ENCODE assay signal across 8 cellular contexts in genomic region chr15:74373731-74374647, GRCh38. TPM values are rescaled to one million over a fixed set of nuclear protein-coding genes. Genes with fewer than 3 reads are reported as not detected.
DNase-seq lines count a peak whose midpoint lies in the region; TF ChIP-seq lines count a peak whose summit lies in the region.

No MANE protein-coding gene starts in this region.

- peak overlapping the region; percentile 91 for H2AFZ ChIP-seq in neural progenitor cell (replicated peaks)

- peak overlapping the region; percentile 46 for H3K9ac ChIP-seq in ES-I3 (ENCODE audit: low read depth, low read length)
- no peak overlapping the region for H3K9ac ChIP-seq in neural progenitor cell

- peaks cover 24% of the 10 kb centered on the region for H3K4me1 Mint-ChIP-seq in neural progenitor cell

- no peaks in the 10 kb centered on the region for H3K9me3 Mint-ChIP-seq in neural progenitor cell

- peaks cover 23% of the 10 kb centered on the region for H3K27me3 Mint-ChIP-seq in neural progenitor cell (ENCODE audit: insufficient read depth, low read depth)

- H3K4me3 Mint-ChIP-seq in neural progenitor cell, result peak overlapping the region; percentile 86

- H3K9me3 ChIP-seq in ES-I3 (ENCODE audit: control insufficient read depth, insufficient read depth, low read length), result no peaks in the 10 kb centered on the region
- H3K9me3 ChIP-seq in HAP-1, result no peaks in the 10 kb centered on the region
- no peaks in the 10 kb centered on the region for H3K9me3 ChIP-seq in MG63
- H3K9me3 ChIP-seq in neural progenitor cell (ENCODE audit: low read depth), result no peaks in the 10 kb centered on the region
- H3K9me3 ChIP-seq in stomach, result no peaks in the 10 kb centered on the region

- DNase-seq in HAP-1 (ENCODE audit: low spot score in 2 of 2) (peak; percentile 99 to 100), MG63 (peak; percentile 90), foreskin fibroblast (peak; percentile 81 to 95), neural progenitor cell (ENCODE audit: low spot score) (peak; percentile 95), stomach (peak; percentile 97)
- peak; percentile 94 for DNase-seq in activated effector memory CD4-positive, alpha-beta T cell treated with Interleukin-2 at 50 U/mL for 16 hours

- TF ChIP-seq CTCF in foreskin fibroblast (IDR thresholded peaks at IDR 0.05; ENCODE audit: low read depth, low read length), result peak; percentile 81
- peak; percentile 92 for TF ChIP-seq CTCF in neural progenitor cell (IDR thresholded peaks at IDR 0.05)
- peak in 5 of 7 experiments; percentile 74 to 85 (median 81) for TF ChIP-seq CTCF in stomach (IDR thresholded peaks at IDR 0.05)

- H3K4me2 ChIP-seq in neural progenitor cell, result peak overlapping the region; percentile 96

- H3K27me3 ChIP-seq in HAP-1 (ENCODE audit: low read depth), result peaks cover 28% of the 10 kb centered on the region
- H3K27me3 ChIP-seq in MG63, result no peaks in the 10 kb centered on the region; the same call in 1 of the 2 replicates
- H3K27me3 ChIP-seq in neural progenitor cell, result peaks cover 38% of the 10 kb centered on the region
- H3K27me3 ChIP-seq in stomach, result peaks cover 0 to 30% (median 0%) of the 10 kb centered on the region in 3 donors

- H3K79me2 ChIP-seq in neural progenitor cell (ENCODE audit: low read depth), result no peaks in the 10 kb centered on the region

- TF ChIP-seq POLR2A in Raji (IDR thresholded peaks at IDR 0.05; ENCODE audit: insufficient read depth, low read depth, low read length), result peak; percentile 53; the same call in 1 of the 2 replicates
- no peak for TF ChIP-seq POLR2A in stomach (IDR thresholded peaks at IDR 0.05)

- H4K20me1 ChIP-seq in neural progenitor cell (ENCODE audit: low read depth), result no peaks in the 10 kb centered on the region

- TF ChIP-seq EP300 in stomach (IDR thresholded peaks at IDR 0.05), result no peak

- H3K36me3 Mint-ChIP-seq in neural progenitor cell, result no peaks in the 10 kb centered on the region

- intact Hi-C loops in stomach (cut with DNase I; ENCODE audit: low total_unique reads), result loop anchor here (10.0 kb wide), 1 partner anchor 261 kb away; no protein-coding TSS in a partner anchor

- no peak overlapping the region for H3K27ac Mint-ChIP-seq in neural progenitor cell

- no peak overlapping the region for H3K27ac ChIP-seq in neural progenitor cell
- peak overlapping the region; percentile 35 to 68 (median 43) for H3K27ac ChIP-seq in stomach

- peaks cover 19% of the 10 kb centered on the region for H3F3A ChIP-seq in neural progenitor cell (ENCODE audit: low read depth)

- 0 to 1% (median 0%) methylated on average over 49 to 62 of the region's 62 CpGs for WGBS in stomach, 5 donors

- in situ Hi-C loops in HAP-1 (cut with MboI; ENCODE audit: low sequenced_read_pairs), result loop anchor here (5.0 kb wide), 1 partner anchor 248 kb away; no protein-coding TSS in a partner anchor

- H3K4me3 ChIP-seq in HAP-1 (peak overlapping the region; percentile 47), MG63 (peak overlapping the region; percentile 56), foreskin fibroblast (ENCODE audit: low read depth in 1 of 2, low read length in 2 of 2) (peak overlapping the region; percentile 65 to 75), neural progenitor cell (peak overlapping the region; percentile 65), stomach (peak overlapping the region; percentile 54 to 71 (median 62))

- H3K36me3 ChIP-seq in ES-I3 (ENCODE audit: insufficient read depth, low read length) (no peaks in the 10 kb centered on the region), HAP-1 (replicated peaks) (no peaks in the 10 kb centered on the region), MG63 (no peaks in the 10 kb centered on the region), neural progenitor cell (no peaks in the 10 kb centered on the region), stomach (no peaks in the 10 kb centered on the region)

- peaks cover 21% of the 10 kb centered on the region for H3K4me1 ChIP-seq in ES-I3 (ENCODE audit: insufficient read depth, low read length)
- peaks cover 15% of the 10 kb centered on the region for H3K4me1 ChIP-seq in HAP-1
- peaks cover 19% of the 10 kb centered on the region for H3K4me1 ChIP-seq in neural progenitor cell
- H3K4me1 ChIP-seq in stomach, result peaks cover 12 to 23% (median 21%) of the 10 kb centered on the region in 4 donors

RNA-seq across cellular contexts. Expression of gene CYP11A1, which starts 6.5 kb away (rescaled TPM):
- total RNA-seq in MG63 (2014; rRNA removed; shearing (Covaris generic); ENCODE audit: low replicate concordance), result 0.30 and 6.3 TPM in 2 replicates
- total RNA-seq in neural progenitor cell (ENCODE audit: low replicate concordance) (0.99 and 1.1 TPM in 2 replicates), stomach (1 to 10 TPM in 1 of 5 donors, not detected in 4; 3.9 TPM)
- 10 to 100 TPM in 1 of 3 donors, 1 to 10 TPM in 2; 2.5 to 10.2 (median 4.5) TPM for polyA plus RNA-seq in stomach

RNA-seq across cellular contexts. Expression of gene SEMA7A, which starts 59.8 kb away (rescaled TPM):
- total RNA-seq in MG63 (2014; rRNA removed; shearing (Covaris generic); ENCODE audit: low replicate concordance), result 10.5 and 12.0 TPM in 2 replicates
- total RNA-seq in neural progenitor cell (ENCODE audit: low replicate concordance) (3.5 and 11.7 TPM in 2 replicates), stomach (1 to 10 TPM in 3 of 5 donors, not detected in 2; 1.3 to 2.9 (median 2.5) TPM)
- 1 to 10 TPM in 2 of 3 donors, under 1 TPM in 1; 0.31 to 3.5 (median 1.7) TPM for polyA plus RNA-seq in stomach
